2 cellular contexts compared by ENCODE assay signal in the genomic region with DNA sequence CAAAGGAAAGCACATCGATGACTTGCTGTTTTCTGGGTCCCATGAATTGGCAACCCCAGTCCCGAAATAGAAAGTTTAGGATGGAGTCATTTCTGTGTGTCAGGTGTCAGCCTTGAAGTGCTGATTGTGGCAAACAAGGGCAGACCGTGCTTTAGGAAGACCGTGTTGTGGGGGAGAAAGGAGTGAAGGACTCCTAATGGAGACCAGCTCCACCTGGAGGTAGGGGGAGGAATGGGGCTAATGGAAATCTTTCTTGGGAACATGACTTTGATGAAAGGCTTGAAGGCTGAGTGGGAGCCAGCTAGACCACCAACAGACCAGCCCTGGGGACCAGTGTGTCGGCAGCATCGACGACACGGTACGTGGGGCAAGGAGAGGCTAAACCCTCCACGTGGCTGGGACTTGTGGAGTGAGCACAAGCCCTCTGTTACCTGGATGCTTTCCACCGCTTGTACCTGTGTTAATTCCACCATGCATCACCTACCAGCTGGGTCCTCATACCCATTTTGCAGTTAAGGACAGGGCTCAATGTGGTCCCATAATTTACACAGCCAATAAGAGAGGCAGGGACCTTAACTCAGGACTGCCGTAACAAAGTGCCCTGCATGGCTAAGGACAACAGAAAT.
TF ChIP-seq lines count a peak whose summit lies in the region.

No MANE protein-coding gene starts in this region.

TF ChIP-seq in GM12878, 131 proteins besides CTCF, POLR2A, EP300 and RAD21 (continued from another document and continues in another):
- TF ChIP-seq MTA2 (IDR thresholded peaks at IDR 0.05; ENCODE audit: low read depth) (no peak), SKIL (IDR thresholded peaks at IDR 0.05; ENCODE audit: low read depth, poor library complexity, severe bottlenecking) (no peak), MYB (IDR thresholded peaks at IDR 0.05; ENCODE audit: borderline replicate concordance, low read depth, low read length) (no peak), TARDBP (IDR thresholded peaks at IDR 0.05; ENCODE audit: borderline replicate concordance) (no peak), PKNOX1 (IDR thresholded peaks at IDR 0.05) (no peak), KAT2A (conservative IDR thresholded peaks at IDR 0.05; ENCODE audit: control insufficient read depth, low read depth, low read length) (no peak), KLF5 (IDR thresholded peaks at IDR 0.05; ENCODE audit: partially characterized antibody) (no peak), CUX1 (IDR thresholded peaks at IDR 0.05; ENCODE audit: insufficient replicate concordance, low read depth, low read length) (no peak), ZNF274 (IDR thresholded peaks at IDR 0.05; ENCODE audit: insufficient read depth, insufficient read length) (no peak), ZNF24 (IDR thresholded peaks at IDR 0.05) (no peak)

TF ChIP-seq in HepG2, 621 proteins besides CTCF, POLR2A, EP300 and RAD21 (continues in another document):
- TF ChIP-seq ZSCAN12 (CRISPR knock-in tag; IDR thresholded peaks at IDR 0.05) (no peak), MXD4 (CRISPR knock-in tag; IDR thresholded peaks at IDR 0.05) (peak; percentile 50; the same call in 1 of the 2 replicates), PPARG (CRISPR knock-in tag; conservative IDR thresholded peaks at IDR 0.05) (0 out of 2 replicates have a peak, but pooled peaks have one; percentile 34), HDAC1 (CRISPR knock-in tag; IDR thresholded peaks at IDR 0.05) (no peak), RORA (CRISPR knock-in tag; IDR thresholded peaks at IDR 0.05) (no peak), HNRNPK (IDR thresholded peaks at IDR 0.05; ENCODE audit: low read depth, low read length, poor library complexity, severe bottlenecking) (no peak), FOXK1 (CRISPR knock-in tag; IDR thresholded peaks at IDR 0.05; ENCODE audit: borderline replicate concordance, low read depth) (peak; percentile 26; the same call in 1 of the 2 replicates), SP5 (CRISPR knock-in tag; IDR thresholded peaks at IDR 0.05; ENCODE audit: borderline replicate concordance, low read depth) (0 out of 2 replicates have a peak, but pooled peaks have one; percentile 21), ZNF740 (CRISPR knock-in tag; IDR thresholded peaks at IDR 0.05) (peak; percentile 90), RXRA (CRISPR knock-in tag; IDR thresholded peaks at IDR 0.05) (0 out of 2 replicates have a peak, but pooled peaks have one; percentile 17), ZNF484 (CRISPR knock-in tag; IDR thresholded peaks at IDR 0.05; ENCODE audit: borderline replicate concordance, low read depth) (no peak), ZNF816 (CRISPR knock-in tag; IDR thresholded peaks at IDR 0.05; ENCODE audit: borderline replicate concordance) (no peak), ZNF430 (CRISPR knock-in tag; IDR thresholded peaks at IDR 0.05) (no peak), TBX2 (CRISPR knock-in tag; IDR thresholded peaks at IDR 0.05; ENCODE audit: borderline replicate concordance) (no peak; the same call in 1 of the 2 replicates), MAFG (CRISPR knock-in tag; IDR thresholded peaks at IDR 0.05) (no peak), ZNF746 (CRISPR knock-in tag; IDR thresholded peaks at IDR 0.05) (no peak), NR2F6 (IDR thresholded peaks at IDR 0.05) (no peak), NR2F6 (CRISPR knock-in tag; IDR thresholded peaks at IDR 0.05) (no peak), GLI4 (CRISPR knock-in tag; IDR thresholded peaks at IDR 0.05; ENCODE audit: borderline replicate concordance) (no peak; the same call in 1 of the 2 replicates), ZSCAN9 (CRISPR knock-in tag; IDR thresholded peaks at IDR 0.05; ENCODE audit: borderline replicate concordance) (no peak), SMAD1 (CRISPR knock-in tag; IDR thresholded peaks at IDR 0.05; ENCODE audit: borderline replicate concordance, low read depth) (no peak), ZNF616 (CRISPR knock-in tag; IDR thresholded peaks at IDR 0.05; ENCODE audit: low read depth) (no peak), POLR2G (IDR thresholded peaks at IDR 0.05; ENCODE audit: low read depth, low read length) (peak; percentile 68), MXI1 (IDR thresholded peaks at IDR 0.05; ENCODE audit: borderline replicate concordance, low read depth, low read length) (peak; percentile 28; the same call in 1 of the 3 replicates), RFX3 (CRISPR knock-in tag; IDR thresholded peaks at IDR 0.05) (no peak), ZNF563 (CRISPR knock-in tag; IDR thresholded peaks at IDR 0.05) (no peak), ZNF546 (CRISPR knock-in tag; conservative IDR thresholded peaks at IDR 0.05) (no peak), MYC (CRISPR knock-in tag; IDR thresholded peaks at IDR 0.05; ENCODE audit: borderline replicate concordance) (peak; percentile 41; the same call in 1 of the 2 replicates), SP140L (CRISPR knock-in tag; IDR thresholded peaks at IDR 0.05; ENCODE audit: borderline replicate concordance) (no peak), ZNF788 (CRISPR knock-in tag; IDR thresholded peaks at IDR 0.05; ENCODE audit: borderline replicate concordance) (0 out of 2 replicates have a peak, but pooled peaks have one; percentile 58), GPBP1L1 (CRISPR knock-in tag; IDR thresholded peaks at IDR 0.05) (no peak), ZNF329 (CRISPR knock-in tag; IDR thresholded peaks at IDR 0.05; ENCODE audit: low read depth) (no peak), IKZF1 (IDR thresholded peaks at IDR 0.05) (no peak), PBX3 (CRISPR knock-in tag; IDR thresholded peaks at IDR 0.05; ENCODE audit: borderline replicate concordance) (no peak), REL (CRISPR knock-in tag; conservative IDR thresholded peaks at IDR 0.05) (no peak), SETDB1 (CRISPR knock-in tag; IDR thresholded peaks at IDR 0.05; ENCODE audit: borderline replicate concordance) (no peak), SATB2 (CRISPR knock-in tag; IDR thresholded peaks at IDR 0.05) (no peak), KAT8 (CRISPR knock-in tag; IDR thresholded peaks at IDR 0.05) (0 out of 2 replicates have a peak, but pooled peaks have one; percentile 20), ZNF12 (CRISPR knock-in tag; IDR thresholded peaks at IDR 0.05) (no peak), SNAPC2 (CRISPR knock-in tag; IDR thresholded peaks at IDR 0.05) (no peak), ZNF615 (CRISPR knock-in tag; IDR thresholded peaks at IDR 0.05; ENCODE audit: borderline replicate concordance) (no peak), RBM39 (IDR thresholded peaks at IDR 0.05; ENCODE audit: low read depth, low read length, poor library complexity, severe bottlenecking) (no peak), ZNF569 (CRISPR knock-in tag; IDR thresholded peaks at IDR 0.05; ENCODE audit: borderline replicate concordance) (no peak), TCF7L2 (IDR thresholded peaks at IDR 0.05; ENCODE audit: low read depth, low read length) (no peak), ZNF446 (CRISPR knock-in tag; IDR thresholded peaks at IDR 0.05) (no peak), ZNF773 (CRISPR knock-in tag; IDR thresholded peaks at IDR 0.05; ENCODE audit: borderline replicate concordance) (no peak), SP1 (IDR thresholded peaks at IDR 0.05) (no peak), SP1 (CRISPR knock-in tag; IDR thresholded peaks at IDR 0.05) (no peak), HNRNPLL (IDR thresholded peaks at IDR 0.05; ENCODE audit: low read depth, low read length, poor library complexity, severe bottlenecking) (no peak), HNRNPUL1 (IDR thresholded peaks at IDR 0.05; ENCODE audit: low read depth, low read length) (no peak), ZNF350 (CRISPR knock-in tag; IDR thresholded peaks at IDR 0.05; ENCODE audit: borderline replicate concordance, low read depth) (no peak), ZNF564 (CRISPR knock-in tag; IDR thresholded peaks at IDR 0.05) (no peak), ZNF891 (CRISPR knock-in tag; IDR thresholded peaks at IDR 0.05) (no peak), RCOR2 (CRISPR knock-in tag; IDR thresholded peaks at IDR 0.05) (no peak), ZSCAN29 (CRISPR knock-in tag; conservative IDR thresholded peaks at IDR 0.05) (no peak), ZNF20 (CRISPR knock-in tag; IDR thresholded peaks at IDR 0.05) (no peak)
- TF ChIP-seq, protein P1, sequence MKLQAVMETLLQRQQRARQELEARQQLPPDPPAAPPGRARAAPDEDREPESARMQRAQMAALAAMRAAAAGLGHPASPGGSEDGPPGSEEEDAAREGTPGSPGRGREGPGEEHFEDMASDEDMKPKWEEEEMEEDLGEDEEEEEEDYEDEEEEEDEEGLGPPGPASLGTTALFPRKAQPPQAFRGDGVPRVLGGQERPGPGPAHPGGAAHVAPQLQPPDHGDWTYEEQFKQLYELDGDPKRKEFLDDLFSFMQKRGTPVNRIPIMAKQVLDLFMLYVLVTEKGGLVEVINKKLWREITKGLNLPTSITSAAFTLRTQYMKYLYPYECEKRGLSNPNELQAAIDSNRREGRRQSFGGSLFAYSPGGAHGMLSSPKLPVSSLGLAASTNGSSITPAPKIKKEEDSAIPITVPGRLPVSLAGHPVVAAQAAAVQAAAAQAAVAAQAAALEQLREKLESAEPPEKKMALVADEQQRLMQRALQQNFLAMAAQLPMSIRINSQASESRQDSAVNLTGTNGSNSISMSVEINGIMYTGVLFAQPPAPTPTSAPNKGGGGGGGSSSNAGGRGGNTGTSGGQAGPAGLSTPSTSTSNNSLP (IDR thresholded peaks at IDR 0.05; ENCODE audit: low read depth, low read length): no peak
- TF ChIP-seq, protein P2, sequence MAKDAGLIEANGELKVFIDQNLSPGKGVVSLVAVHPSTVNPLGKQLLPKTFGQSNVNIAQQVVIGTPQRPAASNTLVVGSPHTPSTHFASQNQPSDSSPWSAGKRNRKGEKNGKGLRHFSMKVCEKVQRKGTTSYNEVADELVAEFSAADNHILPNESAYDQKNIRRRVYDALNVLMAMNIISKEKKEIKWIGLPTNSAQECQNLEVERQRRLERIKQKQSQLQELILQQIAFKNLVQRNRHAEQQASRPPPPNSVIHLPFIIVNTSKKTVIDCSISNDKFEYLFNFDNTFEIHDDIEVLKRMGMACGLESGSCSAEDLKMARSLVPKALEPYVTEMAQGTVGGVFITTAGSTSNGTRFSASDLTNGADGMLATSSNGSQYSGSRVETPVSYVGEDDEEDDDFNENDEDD (CRISPR knock-in tag; IDR thresholded peaks at IDR 0.05; ENCODE audit: borderline replicate concordance): no peak
- TF ChIP-seq, protein P3, sequence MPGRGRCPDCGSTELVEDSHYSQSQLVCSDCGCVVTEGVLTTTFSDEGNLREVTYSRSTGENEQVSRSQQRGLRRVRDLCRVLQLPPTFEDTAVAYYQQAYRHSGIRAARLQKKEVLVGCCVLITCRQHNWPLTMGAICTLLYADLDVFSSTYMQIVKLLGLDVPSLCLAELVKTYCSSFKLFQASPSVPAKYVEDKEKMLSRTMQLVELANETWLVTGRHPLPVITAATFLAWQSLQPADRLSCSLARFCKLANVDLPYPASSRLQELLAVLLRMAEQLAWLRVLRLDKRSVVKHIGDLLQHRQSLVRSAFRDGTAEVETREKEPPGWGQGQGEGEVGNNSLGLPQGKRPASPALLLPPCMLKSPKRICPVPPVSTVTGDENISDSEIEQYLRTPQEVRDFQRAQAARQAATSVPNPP (CRISPR knock-in tag; IDR thresholded peaks at IDR 0.05): no peak
- TF ChIP-seq, protein P4, sequence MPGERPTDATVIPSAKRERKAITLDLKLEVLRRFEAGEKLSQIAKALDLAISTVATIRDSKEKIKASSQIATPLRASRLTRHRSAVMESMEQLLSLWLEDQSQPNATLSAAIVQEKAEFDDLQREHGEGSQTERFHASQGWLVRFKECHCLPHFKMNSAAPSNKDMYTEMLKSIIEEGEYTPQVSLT (CRISPR knock-in tag; IDR thresholded peaks at IDR 0.05; ENCODE audit: borderline replicate concordance, low read depth): no peak
- TF ChIP-seq, protein P5, sequence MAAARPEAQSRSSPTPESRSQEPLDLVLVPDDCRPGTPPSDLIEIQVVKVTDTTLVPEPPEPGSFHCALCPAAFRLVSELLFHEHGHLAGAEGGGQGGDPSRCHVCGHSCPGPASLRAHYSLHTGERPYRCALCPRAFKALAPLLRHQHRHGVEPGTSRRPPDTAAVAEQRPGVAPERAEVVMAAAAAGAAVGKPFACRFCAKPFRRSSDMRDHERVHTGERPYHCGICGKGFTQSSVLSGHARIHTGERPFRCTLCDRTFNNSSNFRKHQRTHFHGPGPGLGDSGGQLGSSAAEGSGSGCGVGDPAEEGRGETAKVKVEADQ (CRISPR knock-in tag; IDR thresholded peaks at IDR 0.05; ENCODE audit: borderline replicate concordance): no peak
